In genomic region chr1:21305155-21305899, GRCh38 we compare ENCODE assay signal across 15 cellular contexts. TPM values are rescaled to one million over a fixed set of nuclear protein-coding genes. Genes with fewer than 3 reads are reported as not detected.
A peak's percentile ranks its signal among the peaks of the same experiment; 100 is the strongest.
DNase-seq lines count a peak whose midpoint lies in the region; ATAC-seq and TF ChIP-seq lines count a peak whose summit lies in the region.
"Had no signal": no experiment of that assay in that cellular context is flagged by ENCODE, and none has a peak within 500 bp of the region (broad histone marks: within the 10 kb centered on the region; RNA-seq: fewer than 3 reads in every experiment).

No MANE protein-coding gene starts in this region.

- no peaks in the 10 kb centered on the region for H3K27me3 ChIP-seq in Panc1 (ENCODE audit: control insufficient read depth, insufficient read depth, low read length)

- H3K27me3 Mint-ChIP-seq in activated CD4-positive, alpha-beta T cell treated with anti-CD3 and anti-CD28 coated beads for 36 hours = no peaks in the 10 kb centered on the region
- no peaks in the 10 kb centered on the region for H3K27me3 Mint-ChIP-seq in stimulated activated memory B cell treated with anti-CD40 and anti-IgM and Interleukin-4, amounts not matched to agents 10 μg/mL and 1 μg/mL and 100 μg/mL, for 72 hours

- peak overlapping the region; percentile 68 for H3K27ac Mint-ChIP-seq in activated CD4-positive, alpha-beta T cell treated with anti-CD3 and anti-CD28 coated beads for 36 hours
- peak overlapping the region; percentile 70 for H3K27ac Mint-ChIP-seq in stimulated activated memory B cell treated with anti-CD40 and anti-IgM and Interleukin-4, amounts not matched to agents 10 μg/mL and 1 μg/mL and 100 μg/mL, for 72 hours
- H3K27ac Mint-ChIP-seq: T-helper 1 cell treated with Interleukin-12 subunit alpha and Interleukin-12 subunit beta and Interleukin-4 antibody, amounts not matched to agents 30 μg/mL and 1 μg/mL, for 36 hours had no signal

- in situ Hi-C loops in Panc1 (cut with HindIII; ENCODE audit: low pct_unique_long_range_greater_than_20kb, low sequenced_read_pairs) = no loop called here

- H3K4me1 Mint-ChIP-seq in activated CD4-positive, alpha-beta T cell treated with anti-CD3 and anti-CD28 coated beads for 36 hours = peaks cover 80% of the 10 kb centered on the region
- H3K4me1 Mint-ChIP-seq in stimulated activated memory B cell treated with anti-CD40 and anti-IgM and Interleukin-4, amounts not matched to agents 10 μg/mL and 1 μg/mL and 100 μg/mL, for 72 hours = peaks cover 93% of the 10 kb centered on the region

- no peak overlapping the region for H3K4me3 Mint-ChIP-seq in activated CD4-positive, alpha-beta T cell treated with anti-CD3 and anti-CD28 coated beads for 36 hours
- H3K4me3 Mint-ChIP-seq in stimulated activated memory B cell treated with anti-CD40 and anti-IgM and Interleukin-4, amounts not matched to agents 10 μg/mL and 1 μg/mL and 100 μg/mL, for 72 hours = no peak overlapping the region
- H3K4me3 Mint-ChIP-seq: T-helper 1 cell treated with Interleukin-12 subunit alpha and Interleukin-12 subunit beta and Interleukin-4 antibody, amounts not matched to agents 30 μg/mL and 1 μg/mL, for 36 hours had no signal

- BruUV-seq in Panc1 (replicated peaks; lab: Mats Ljungman, UMichigan) = no TSS peak

- no peaks in the 10 kb centered on the region for H3K9me3 ChIP-seq in Panc1 (ENCODE audit: control insufficient read depth, insufficient read depth, low read depth, low read length)

- intact Hi-C loops in activated CD4-positive, alpha-beta T cell treated with anti-CD3 and anti-CD28 coated beads for 36 hours (cut with DNase I, micrococcal nuclease) = no loop called here
- intact Hi-C loops in Panc1 (cut with micrococcal nuclease; ENCODE audit: unreplicated experiment) = no loop called here

- POLR2A ChIA-PET in activated CD4-positive, alpha-beta T cell treated with anti-CD3 and anti-CD28 coated beads for 36 hours (lab: Charles Lee) = no interaction called here
- POLR2A ChIA-PET in Panc1 (lab: Charles Lee) = interaction anchor here (0.6 kb wide), 1 partner anchor 45 kb away, joined by 3 read pairs; no protein-coding TSS in a partner anchor

- CTCF ChIA-PET in activated CD4-positive, alpha-beta T cell treated with anti-CD3 and anti-CD28 coated beads for 36 hours (lab: Charles Lee) = no interaction called here
- CTCF ChIA-PET in Panc1 (lab: Charles Lee) = interaction anchor here (1.0 kb wide), 1 partner anchor 39 kb away, joined by 3 read pairs; no protein-coding TSS in a partner anchor

- no peaks in the 10 kb centered on the region for H3K9me3 Mint-ChIP-seq in activated CD4-positive, alpha-beta T cell treated with anti-CD3 and anti-CD28 coated beads for 36 hours (ENCODE audit: low read depth)
- H3K9me3 Mint-ChIP-seq in stimulated activated memory B cell treated with anti-CD40 and anti-IgM and Interleukin-4, amounts not matched to agents 10 μg/mL and 1 μg/mL and 100 μg/mL, for 72 hours = no peaks in the 10 kb centered on the region
- H3K9me3 Mint-ChIP-seq: T-helper 1 cell treated with Interleukin-12 subunit alpha and Interleukin-12 subunit beta and Interleukin-4 antibody, amounts not matched to agents 30 μg/mL and 1 μg/mL, for 36 hours had no signal

- TF ChIP-seq CTCF in Panc1 (IDR thresholded peaks at IDR 0.05) = no peak

- H3K27ac ChIP-seq in Panc1 (ENCODE audit: low read length) = peak overlapping the region; percentile 60; the same call in 1 of the 2 replicates
- H3K27ac ChIP-seq: PC-9 had no signal

- H3K4me3 ChIP-seq in Panc1 (ENCODE audit: low read depth in 2 of 2, low read length in 2 of 2) = no peak overlapping the region
- H3K4me3 ChIP-seq: PC-9 had no signal

- no peaks in the 10 kb centered on the region for H3K36me3 ChIP-seq in Panc1 (ENCODE audit: control insufficient read depth, insufficient read depth, low read length)

- H3K4me1 ChIP-seq in Panc1 (ENCODE audit: control insufficient read depth, insufficient read depth, low read length) = peaks cover 65% of the 10 kb centered on the region

- no peak for DNase-seq in activated CD4-positive, alpha-beta T cell treated with anti-CD3 and anti-CD28 coated beads for 36 hours
- DNase-seq in activated CD4-positive, alpha-beta T cell treated with anti-CD3 and anti-CD28 coated beads, Interleukin-2, amount 50 U/mL, for 4 hours = no peak
- DNase-seq in Panc1 (ENCODE audit: low read depth, low spot score) (no peak), islet precursor cell (peak; percentile 45), NCI-H226 (no peak), NCI-H2227 treated with DMSO at 0.1 percent for 48 hours (lab: John Stamatoyannopoulos, UW) (no peak)
- DNase-seq: activated CD4-positive, alpha-beta T cell treated with anti-CD3 and anti-CD28 coated beads, Interleukin-2, amount 50 U/mL, for 1 hour; activated effector memory CD4-positive, alpha-beta T cell treated with Interleukin-2 at 50 U/mL for 16 hours; mesendoderm; NCI-H1105 treated with DMSO at 0.1 percent for 48 hours; NCI-H510A treated with DMSO at 0.1 percent for 48 hours; PC-9 had no signal

- H3K36me3 Mint-ChIP-seq in activated CD4-positive, alpha-beta T cell treated with anti-CD3 and anti-CD28 coated beads for 36 hours (ENCODE audit: low read depth) = peaks cover 16% of the 10 kb centered on the region
- H3K36me3 Mint-ChIP-seq in stimulated activated memory B cell treated with anti-CD40 and anti-IgM and Interleukin-4, amounts not matched to agents 10 μg/mL and 1 μg/mL and 100 μg/mL, for 72 hours = peaks cover 13% of the 10 kb centered on the region

- no peak for ATAC-seq in activated CD4-positive, alpha-beta T cell treated with anti-CD3 and anti-CD28 coated beads for 36 hours
- no peak for ATAC-seq in Panc1
- no peak for ATAC-seq in stimulated activated memory B cell treated with anti-CD40 and anti-IgM and Interleukin-4, amounts not matched to agents 10 μg/mL and 1 μg/mL and 100 μg/mL, for 72 hours
- no peak for ATAC-seq in GM18498 (IDR thresholded peaks at IDR 0.05; ENCODE audit: unreplicated experiment)

RNA-seq across cellular contexts. Expression of gene ECE1, which starts 15.1 kb away (rescaled TPM):
- total RNA-seq in activated CD4-positive, alpha-beta T cell treated with anti-CD3 and anti-CD28 coated beads for 36 hours = 100 to 1,000 TPM; 130 to 162 TPM
- total RNA-seq in Panc1 (2021; ENCODE audit: unreplicated experiment) = 192 TPM
- 250 TPM for polyA plus RNA-seq in Panc1 (2012; ENCODE audit: insufficient read length)
